Comparison of ENCODE assay signal across 1 cellular context in genomic region chr20:45835230-45836224, GRCh38.
A peak's percentile ranks its signal among the peaks of the same experiment; 100 is the strongest.
TF ChIP-seq lines count a peak whose summit lies in the region.

No MANE protein-coding gene starts in this region.

TF ChIP-seq in HepG2, 621 proteins besides CTCF, POLR2A, EP300 and RAD21:
- TF ChIP-seq ZNF672 (CRISPR knock-in tag; IDR thresholded peaks at IDR 0.05), result no peak
- no peak for TF ChIP-seq CSRNP2 (CRISPR knock-in tag; conservative IDR thresholded peaks at IDR 0.05; ENCODE audit: low read depth)
- TF ChIP-seq ZBTB7B (CRISPR knock-in tag; IDR thresholded peaks at IDR 0.05), result no peak
- no peak for TF ChIP-seq MIER3 (CRISPR knock-in tag; IDR thresholded peaks at IDR 0.05; ENCODE audit: borderline replicate concordance)
- 0 out of 2 replicates have a peak, but pooled peaks have one; percentile 9 for TF ChIP-seq PHF8 (CRISPR knock-in tag; IDR thresholded peaks at IDR 0.05)
- TF ChIP-seq RFX5 (IDR thresholded peaks at IDR 0.05; ENCODE audit: low read depth, low read length), result no peak
- no peak for TF ChIP-seq ZNF337 (CRISPR knock-in tag; IDR thresholded peaks at IDR 0.05; ENCODE audit: borderline replicate concordance, low read depth)
- no peak for TF ChIP-seq ZNF577 (CRISPR knock-in tag; IDR thresholded peaks at IDR 0.05; ENCODE audit: borderline replicate concordance, low read depth)
- no peak for TF ChIP-seq ZNF263 (CRISPR knock-in tag; IDR thresholded peaks at IDR 0.05)
- TF ChIP-seq HDAC2 (CRISPR knock-in tag; IDR thresholded peaks at IDR 0.05), result no peak
- peak; percentile 55; the same call in 1 of the 2 replicates for TF ChIP-seq ATF7 (IDR thresholded peaks at IDR 0.05)
- TF ChIP-seq ATF7 (CRISPR knock-in tag; IDR thresholded peaks at IDR 0.05), result no peak
- no peak for TF ChIP-seq BRF2 (CRISPR knock-in tag; IDR thresholded peaks at IDR 0.05)
- TF ChIP-seq DDIT3 (CRISPR knock-in tag; IDR thresholded peaks at IDR 0.05), result no peak
- 0 out of 2 replicates have a peak, but pooled peaks have one; percentile 7 for TF ChIP-seq ZNF33B (CRISPR knock-in tag; IDR thresholded peaks at IDR 0.05)
- no peak for TF ChIP-seq AGO1 (IDR thresholded peaks at IDR 0.05; ENCODE audit: low read depth, low read length, poor library complexity, severe bottlenecking)
- TF ChIP-seq CREB1 (IDR thresholded peaks at IDR 0.05), result peak; percentile 56
- TF ChIP-seq CREB1 (CRISPR knock-in tag; IDR thresholded peaks at IDR 0.05), result no peak
- no peak for TF ChIP-seq ZKSCAN8 (CRISPR knock-in tag; IDR thresholded peaks at IDR 0.05; ENCODE audit: borderline replicate concordance)
- no peak for TF ChIP-seq ZGPAT (CRISPR knock-in tag; IDR thresholded peaks at IDR 0.05)
- no peak for TF ChIP-seq ZNF616 (CRISPR knock-in tag; IDR thresholded peaks at IDR 0.05; ENCODE audit: low read depth)
- no peak for TF ChIP-seq HNRNPL (IDR thresholded peaks at IDR 0.05; ENCODE audit: low read depth, low read length)
- TF ChIP-seq SRF (IDR thresholded peaks at IDR 0.05; ENCODE audit: low read depth, low read length), result no peak
- no peak for TF ChIP-seq POGK (CRISPR knock-in tag; conservative IDR thresholded peaks at IDR 0.05)
- TF ChIP-seq ESRRA (CRISPR knock-in tag; IDR thresholded peaks at IDR 0.05; ENCODE audit: low read depth), result no peak
- TF ChIP-seq ZNF572 (CRISPR knock-in tag; IDR thresholded peaks at IDR 0.05), result no peak
- no peak for TF ChIP-seq ZNF770 (CRISPR knock-in tag; IDR thresholded peaks at IDR 0.05)
- no peak for TF ChIP-seq SRY (CRISPR knock-in tag; IDR thresholded peaks at IDR 0.05)
- TF ChIP-seq ZMYM2 (CRISPR knock-in tag; IDR thresholded peaks at IDR 0.05), result no peak
- no peak for TF ChIP-seq SMARCE1 (IDR thresholded peaks at IDR 0.05; ENCODE audit: borderline replicate concordance)
- TF ChIP-seq NBN (conservative IDR thresholded peaks at IDR 0.05), result no peak
- no peak for TF ChIP-seq SRSF4 (IDR thresholded peaks at IDR 0.05; ENCODE audit: low read depth, low read length, poor library complexity, severe bottlenecking)
- TF ChIP-seq KLF12 (CRISPR knock-in tag; IDR thresholded peaks at IDR 0.05; ENCODE audit: borderline replicate concordance), result no peak
- no peak for TF ChIP-seq SAFB2 (CRISPR knock-in tag; IDR thresholded peaks at IDR 0.05; ENCODE audit: borderline replicate concordance, low read depth)
- no peak for TF ChIP-seq MXD4 (CRISPR knock-in tag; IDR thresholded peaks at IDR 0.05)
- 0 out of 2 replicates have a peak, but pooled peaks have one; percentile 10 for TF ChIP-seq ZHX1 (CRISPR knock-in tag; IDR thresholded peaks at IDR 0.05; ENCODE audit: low read depth)
- no peak for TF ChIP-seq THAP9 (CRISPR knock-in tag; IDR thresholded peaks at IDR 0.05; ENCODE audit: borderline replicate concordance)
- TF ChIP-seq FOXO1 (CRISPR knock-in tag; IDR thresholded peaks at IDR 0.05), result no peak
- TF ChIP-seq ZNF709 (CRISPR knock-in tag; IDR thresholded peaks at IDR 0.05), result no peak
TF ChIP-seq in HepG2: peak in this region for 5.
